ENCODE assay signal across 23 cellular contexts in genomic region chr7:80189638-80190037, GRCh38.
"Had no signal": no experiment of that assay in that cellular context is flagged by ENCODE, and none has a peak within 500 bp of the region (broad histone marks: within the 10 kb centered on the region; RNA-seq: fewer than 3 reads in every experiment).

No MANE protein-coding gene starts in this region.

- H3K27ac Mint-ChIP-seq: activated CD4-positive, alpha-beta T cell treated with anti-CD3 and anti-CD28 coated beads, Interleukin-2, amount 10 ng/mL, durations not matched to agents 24 days and 14 days; activated CD8-positive, alpha-beta T cell treated with anti-CD3 and anti-CD28 coated beads for 36 hours; dendritic cell treated with granulocyte-macrophage colony-stimulating factor and Interleukin-4, amounts not matched to agents 40 ng/mL and 50 ng/mL, for 4 days; memory B cell; naive B cell; stimulated activated naive CD8-positive, alpha-beta T cell treated with anti-CD3 and anti-CD28 coated beads, Interleukin-15, Interleukin-2, amounts not matched to agents 100 ng/mL and 50 ng/mL, for 24 hours had no signal

- H3K9me3 ChIP-seq: ascending aorta, breast epithelium, mucosa of descending colon, right lobe of liver, testis, upper lobe of right lung had no signal

- ATAC-seq: activated CD8-positive, alpha-beta T cell treated with anti-CD3 and anti-CD28 coated beads for 36 hours; left ventricle myocardium superior; mucosa of descending colon; upper lobe of right lung had no signal

- H3K4me1 ChIP-seq: ascending aorta, upper lobe of right lung had no signal

- H3K36me3 ChIP-seq: ascending aorta, breast epithelium, right lobe of liver, upper lobe of right lung had no signal

- H3K27me3 Mint-ChIP-seq: activated CD4-positive, alpha-beta T cell treated with anti-CD3 and anti-CD28 coated beads, Interleukin-2, amount 10 ng/mL, durations not matched to agents 24 days and 14 days; activated CD8-positive, alpha-beta T cell treated with anti-CD3 and anti-CD28 coated beads for 36 hours; dendritic cell treated with granulocyte-macrophage colony-stimulating factor and Interleukin-4, amounts not matched to agents 40 ng/mL and 50 ng/mL, for 4 days; memory B cell; naive B cell; stimulated activated naive CD8-positive, alpha-beta T cell treated with anti-CD3 and anti-CD28 coated beads, Interleukin-15, Interleukin-2, amounts not matched to agents 100 ng/mL and 50 ng/mL, for 24 hours had no signal

- H3K27ac ChIP-seq: ascending aorta, breast epithelium, right lobe of liver, testis, upper lobe of right lung had no signal

- H3K4me3 Mint-ChIP-seq: activated CD4-positive, alpha-beta T cell treated with anti-CD3 and anti-CD28 coated beads, Interleukin-2, amount 10 ng/mL, durations not matched to agents 24 days and 14 days; activated CD8-positive, alpha-beta T cell treated with anti-CD3 and anti-CD28 coated beads for 36 hours; dendritic cell treated with granulocyte-macrophage colony-stimulating factor and Interleukin-4, amounts not matched to agents 40 ng/mL and 50 ng/mL, for 4 days; memory B cell; naive B cell; stimulated activated naive CD8-positive, alpha-beta T cell treated with anti-CD3 and anti-CD28 coated beads, Interleukin-15, Interleukin-2, amounts not matched to agents 100 ng/mL and 50 ng/mL, for 24 hours had no signal

- H3K27me3 ChIP-seq: ascending aorta, breast epithelium, right lobe of liver, testis, upper lobe of right lung had no signal

- H3K4me1 Mint-ChIP-seq: activated CD4-positive, alpha-beta T cell treated with anti-CD3 and anti-CD28 coated beads, Interleukin-2, amount 10 ng/mL, durations not matched to agents 24 days and 14 days; memory B cell; naive B cell had no signal

- H3K4me3 ChIP-seq: ascending aorta, breast epithelium, mucosa of descending colon, right lobe of liver, testis, upper lobe of right lung had no signal

- DNase-seq: activated CD4-positive, alpha-beta T cell treated with anti-CD3 and anti-CD28 coated beads, Interleukin-2, amount 10 ng/mL, durations not matched to agents 24 days and 14 days; activated CD8-positive, alpha-beta T cell treated with anti-CD3 and anti-CD28 coated beads for 36 hours; activated effector memory CD4-positive, alpha-beta T cell treated with Interleukin-2 at 50 U/mL for 16 hours; activated naive CD4-positive, alpha-beta T cell treated with anti-CD3 and anti-CD28 coated beads, Interleukin-2, amount 50 U/mL, for 16 hours; activated T-cell treated with anti-CD3 and anti-CD28 coated beads, Interleukin-2, amount 50 U/mL, for 1 hour; cerebellar nuclear complex; effector memory CD4-positive, alpha-beta T cell; kidney; left ventricle myocardium superior; mucosa of descending colon; naive B cell; right lobe of liver; small intestine; stimulated activated CD4-positive, alpha-beta T cell treated with anti-CD3 and anti-CD28 coated beads, Interleukin-15, amount 100 ng/mL, for 24 hours; stimulated activated CD4-positive, alpha-beta T cell treated with anti-CD3 and anti-CD28 coated beads, Interleukin-2, amount 100 ng/mL, for 48 hours; T-helper 1 cell; testis; upper lobe of right lung had no signal

- H3K36me3 Mint-ChIP-seq: memory B cell, naive B cell had no signal
